Comparison of ENCODE assay signal across 14 cellular contexts in the genomic region with DNA sequence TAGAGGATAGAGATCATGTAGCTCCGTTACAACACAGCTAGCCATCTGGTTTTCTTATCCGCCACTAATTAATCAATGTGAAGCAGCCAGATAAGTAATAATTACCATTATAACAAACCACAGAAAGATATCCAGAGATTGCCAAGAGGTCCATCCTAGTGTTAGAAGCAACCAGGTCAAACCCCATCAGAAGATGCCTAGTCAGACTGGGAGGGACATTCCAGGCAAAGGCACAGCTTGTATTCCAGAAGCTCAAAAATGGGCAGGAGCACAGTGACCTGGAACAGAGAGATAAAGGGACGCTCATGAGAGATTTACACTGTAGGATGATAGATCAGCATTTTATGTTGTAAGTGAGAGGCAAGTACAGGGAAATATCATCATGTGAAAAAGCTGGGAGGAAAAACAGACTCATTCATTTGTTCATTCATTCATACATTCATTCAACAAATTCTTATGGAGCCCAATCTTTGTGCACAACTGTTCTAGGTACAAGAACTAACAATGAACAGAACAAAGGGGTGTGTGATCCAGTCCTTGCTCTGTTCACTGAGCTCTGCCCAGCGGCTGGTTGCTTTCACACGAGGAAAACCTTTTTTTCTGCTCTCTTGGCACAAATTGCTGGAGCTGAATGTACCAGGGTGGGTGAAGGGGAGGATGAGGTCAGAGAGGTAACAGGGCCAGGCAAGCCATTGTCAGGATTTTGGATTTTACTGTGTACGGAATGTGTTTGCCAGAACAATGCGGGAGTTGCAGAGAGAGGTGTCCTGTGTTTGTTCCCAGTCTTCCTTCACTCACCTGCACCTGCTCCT.
DNase-seq lines count a peak whose midpoint lies in the region; ATAC-seq and TF ChIP-seq lines count a peak whose summit lies in the region.
"Had no signal": no experiment of that assay in that cellular context is flagged by ENCODE, and none has a peak within 500 bp of the region (broad histone marks: within the 10 kb centered on the region; RNA-seq: fewer than 3 reads in every experiment).

No MANE protein-coding gene starts in this region.

- DNase-seq in AG08395 (ENCODE audit: low spot score) (peak; percentile 39), ascending aorta (ENCODE audit: low spot score in 2 of 2) (no peak), heart right ventricle (no peak), prostate gland (ENCODE audit: low spot score) (no peak), GM20000 (ENCODE audit: low spot score) (no peak), COR-L47 (lab: John Stamatoyannopoulos, UW) (no peak)
- DNase-seq: activated naive CD4-positive, alpha-beta T cell treated with anti-CD3 and anti-CD28 coated beads, Interleukin-2, amount 10 ng/mL, durations not matched to agents 7 days and 5 days; NCI-H2171 had no signal

- no peak for TF ChIP-seq POLR2A in prostate gland (IDR thresholded peaks at IDR 0.05)

- H3K4me3 ChIP-seq in ascending aorta (peak overlapping the region in 1 of 2 donors; percentile 35), heart right ventricle (no peak overlapping the region), prostate gland (no peak overlapping the region)
- H3K4me3 ChIP-seq: A549 had no signal

- peak in 2 of 8 donors; percentile 25 to 50 for ATAC-seq in heart right ventricle
- no peak for ATAC-seq in GM18517 (IDR thresholded peaks at IDR 0.05; ENCODE audit: unreplicated experiment)
- ATAC-seq in GM19455 (IDR thresholded peaks at IDR 0.05; ENCODE audit: unreplicated experiment) = no peak
- ATAC-seq: HCT116 had no signal

- H3K36me3 ChIP-seq in ascending aorta (no peaks in the 10 kb centered on the region), heart right ventricle (no peaks in the 10 kb centered on the region), prostate gland (no peaks in the 10 kb centered on the region)

- intact Hi-C loops in ascending aorta (cut with DNase I) (no loop called here), heart right ventricle (cut with DNase I) (loop anchor here in 4 of 10 donors (2.0 to 10.0 kb wide), 5 partner anchors 91 to 649 kb away; a partner anchor contains a TSS), prostate gland (cut with DNase I) (no loop called here)

- H3K4me1 ChIP-seq in ascending aorta = peaks cover 6 to 20% of the 10 kb centered on the region in 2 donors
- H3K4me1 ChIP-seq in heart right ventricle = peaks cover 7 to 31% (median 21%) of the 10 kb centered on the region in 9 donors
- H3K4me1 ChIP-seq in prostate gland (replicated peaks) = peaks cover 17% of the 10 kb centered on the region

- no peak for TF ChIP-seq CTCF in ascending aorta (IDR thresholded peaks at IDR 0.05)
- no peak for TF ChIP-seq CTCF in heart right ventricle (IDR thresholded peaks at IDR 0.05)
- no peak for TF ChIP-seq CTCF in prostate gland (IDR thresholded peaks at IDR 0.05)
- no peak for TF ChIP-seq CTCF in GM20000 (IDR thresholded peaks at IDR 0.05; ENCODE audit: extremely low read depth, missing control alignments)

- H3K27me3 ChIP-seq in ascending aorta (no peaks in the 10 kb centered on the region), heart right ventricle (no peaks in the 10 kb centered on the region), prostate gland (replicated peaks; ENCODE audit: insufficient read depth) (no peaks in the 10 kb centered on the region)

- 61 to 71% methylated on average over 7 of the region's 7 CpGs for WGBS in heart right ventricle, 2 donors
- 41% methylated on average over 7 of the region's 7 CpGs for WGBS in prostate gland

- H3K9me3 ChIP-seq in ascending aorta = no peaks in the 10 kb centered on the region
- H3K9me3 ChIP-seq in heart right ventricle = no peaks in the 10 kb centered on the region
- H3K9me3 ChIP-seq in prostate gland = no peaks in the 10 kb centered on the region
- H3K9me3 ChIP-seq: A549 had no signal

- peak overlapping the region; percentile 66 to 75 for H3K27ac ChIP-seq in ascending aorta
- H3K27ac ChIP-seq in heart right ventricle = peak overlapping the region in 9 of 10 donors; percentile 6 to 66 (median 60)
- H3K27ac ChIP-seq in prostate gland = peak overlapping the region; percentile 57 to 58
- H3K27ac ChIP-seq: epithelial cell of prostate, VCaP had no signal
